Comparison of ENCODE assay signal across 19 cellular contexts in genomic region chr10:78305311-78305710, GRCh38.
A peak's percentile ranks its signal among the peaks of the same experiment; 100 is the strongest.
DNase-seq lines count a peak whose midpoint lies in the region; TF ChIP-seq lines count a peak whose summit lies in the region.
"Had no signal": no experiment of that assay in that cellular context is flagged by ENCODE, and none has a peak within 500 bp of the region (broad histone marks: within the 10 kb centered on the region; RNA-seq: fewer than 3 reads in every experiment).

No MANE protein-coding gene starts in this region.

- intact Hi-C loops in activated CD4-positive, alpha-beta memory T cell treated with anti-CD3 and anti-CD28 coated beads for 36 hours (cut with micrococcal nuclease) = loop anchor here (10.0 kb wide), 2 partner anchors 349 to 1019 kb away; no protein-coding TSS in a partner anchor
- intact Hi-C loops in esophagus muscularis mucosa (cut with DNase I) = loop anchor here (5.0 to 10.0 kb wide), 3 partner anchors 261 to 759 kb away; partner anchors contain the start of gene ZMIZ1
- intact Hi-C loops in spleen (cut with DNase I; ENCODE audit: low total_unique reads) = no loop called here

- H3K27ac ChIP-seq in esophagus muscularis mucosa (replicated peaks in 1 of 4) = no peak overlapping the region
- H3K27ac ChIP-seq in spleen = no peak overlapping the region
- no peak overlapping the region for H3K27ac ChIP-seq in endodermal cell (ENCODE audit: low read depth, low read length)
- no peak overlapping the region for H3K27ac ChIP-seq in WERI-Rb-1
- H3K27ac ChIP-seq: RWPE1 had no signal

- H3K36me3 ChIP-seq in esophagus muscularis mucosa (no peaks in the 10 kb centered on the region), spleen (no peaks in the 10 kb centered on the region), endodermal cell (ENCODE audit: control insufficient read depth, insufficient read depth, low read length) (no peaks in the 10 kb centered on the region), WERI-Rb-1 (0 out of 2 replicates have a peak, but pooled peaks cover under 1% of the 10 kb centered on the region)
- H3K36me3 ChIP-seq: BE2C had no signal

- TF ChIP-seq CTCF in esophagus muscularis mucosa (IDR thresholded peaks at IDR 0.05) (no peak), spleen (IDR thresholded peaks at IDR 0.05 in 8 of 11, conservative IDR thresholded peaks at IDR 0.05 in 3 of 11) (no peak), endodermal cell (conservative IDR thresholded peaks at IDR 0.05) (no peak), WERI-Rb-1 (IDR thresholded peaks at IDR 0.05; ENCODE audit: low read depth, low read length) (no peak)

- peaks cover 23% of the 10 kb centered on the region for H3K27me3 Mint-ChIP-seq in activated CD4-positive, alpha-beta memory T cell treated with anti-CD3 and anti-CD28 coated beads, Interleukin-2, amount 10 ng/mL, durations not matched to agents 7 days and 5 days
- H3K27me3 Mint-ChIP-seq in activated CD4-positive, alpha-beta memory T cell treated with anti-CD3 and anti-CD28 coated beads for 36 hours = no peaks in the 10 kb centered on the region
- H3K27me3 Mint-ChIP-seq in IgD-negative memory B cell (peaks cover 4% of the 10 kb centered on the region), endodermal cell (ENCODE audit: insufficient read depth) (peaks cover 20% of the 10 kb centered on the region)

- peaks cover 11 to 37% (median 27%) of the 10 kb centered on the region in 4 donors for H3K4me1 ChIP-seq in esophagus muscularis mucosa
- peaks cover 7 to 32% (median 21%) of the 10 kb centered on the region in 6 donors for H3K4me1 ChIP-seq in spleen
- H3K4me1 ChIP-seq in endodermal cell (ENCODE audit: control insufficient read depth, insufficient read depth, low read length) = no peaks in the 10 kb centered on the region

- TF ChIP-seq EP300 in esophagus muscularis mucosa (IDR thresholded peaks at IDR 0.05) = no peak

- peaks cover 2% of the 10 kb centered on the region for H3K9me3 Mint-ChIP-seq in activated CD4-positive, alpha-beta memory T cell treated with anti-CD3 and anti-CD28 coated beads, Interleukin-2, amount 10 ng/mL, durations not matched to agents 7 days and 5 days
- H3K9me3 Mint-ChIP-seq in activated CD4-positive, alpha-beta memory T cell treated with anti-CD3 and anti-CD28 coated beads for 36 hours = no peaks in the 10 kb centered on the region
- H3K9me3 Mint-ChIP-seq in IgD-negative memory B cell (no peaks in the 10 kb centered on the region), endodermal cell (peaks cover 2% of the 10 kb centered on the region)
- H3K9me3 Mint-ChIP-seq: CD8-positive, alpha-beta memory T cell had no signal

- H3K9ac ChIP-seq in endodermal cell (ENCODE audit: extremely low read depth, low read length, poor library complexity, severe bottlenecking) = no peak overlapping the region

- no peak for TF ChIP-seq POLR2A in esophagus muscularis mucosa (IDR thresholded peaks at IDR 0.05; ENCODE audit: low read depth)
- TF ChIP-seq POLR2A in spleen (IDR thresholded peaks at IDR 0.05) = no peak

- peak; percentile 9 for DNase-seq in activated CD4-positive, alpha-beta memory T cell treated with anti-CD3 and anti-CD28 coated beads, Interleukin-2, amount 10 ng/mL, durations not matched to agents 7 days and 5 days
- DNase-seq in activated CD4-positive, alpha-beta memory T cell treated with anti-CD3 and anti-CD28 coated beads for 36 hours = no peak
- peak; percentile 91 for DNase-seq in esophagus muscularis mucosa (ENCODE audit: extremely low spot score)
- DNase-seq in spleen = peak; percentile 63
- no peak for DNase-seq in endodermal cell
- no peak for DNase-seq in activated CD4-positive, alpha-beta T cell treated with anti-CD3 and anti-CD28 coated beads, Interleukin-2, amount 50 U/mL, for 48 hours
- no peak for DNase-seq in WERI-Rb-1
- DNase-seq: 8988T; BE2C; CD8-positive, alpha-beta memory T cell; DND-41; NCI-H187 treated with DMSO at 0.1 percent for 48 hours; NCI-H2171; NCI-H446; PC-3 had no signal

- H3K4me3 ChIP-seq in esophagus muscularis mucosa (no peak overlapping the region), spleen (no peak overlapping the region), endodermal cell (ENCODE audit: low read length) (no peak overlapping the region), WERI-Rb-1 (ENCODE audit: low read depth, low read length) (no peak overlapping the region)
- H3K4me3 ChIP-seq: GM12878, K562 had no signal

- WGBS in esophagus muscularis mucosa = 94% methylated on average over 3 of the region's 3 CpGs
- 85 to 94% (median 87%) methylated on average over 3 of the region's 3 CpGs for WGBS in spleen, 5 donors
- 91 to 100% methylated on average over 2 to 3 of the region's 3 CpGs for WGBS in endodermal cell (ENCODE audit: insufficient coverage in 1 of 2, insufficient read length in 1 of 2), 2 experiments

- H3K36me3 Mint-ChIP-seq in activated CD4-positive, alpha-beta memory T cell treated with anti-CD3 and anti-CD28 coated beads, Interleukin-2, amount 10 ng/mL, durations not matched to agents 7 days and 5 days (ENCODE audit: low read depth) = no peaks in the 10 kb centered on the region
- no peaks in the 10 kb centered on the region for H3K36me3 Mint-ChIP-seq in activated CD4-positive, alpha-beta memory T cell treated with anti-CD3 and anti-CD28 coated beads for 36 hours
- no peaks in the 10 kb centered on the region for H3K36me3 Mint-ChIP-seq in IgD-negative memory B cell
- H3K36me3 Mint-ChIP-seq in endodermal cell (ENCODE audit: low read depth) = no peaks in the 10 kb centered on the region

- CTCF ChIA-PET in activated CD4-positive, alpha-beta memory T cell treated with anti-CD3 and anti-CD28 coated beads, Interleukin-2, amount 10 ng/mL, durations not matched to agents 7 days and 5 days (lab: Charles Lee) = no interaction called here
- CTCF ChIA-PET in activated CD4-positive, alpha-beta memory T cell treated with anti-CD3 and anti-CD28 coated beads for 36 hours (lab: Charles Lee) = interaction anchor here (1.0 to 1.4 kb wide), 3 partner anchors 8 to 14 kb away, joined by 3 to 4 read pairs (median 3); no protein-coding TSS in a partner anchor

- no peak overlapping the region for H3K4me3 Mint-ChIP-seq in activated CD4-positive, alpha-beta memory T cell treated with anti-CD3 and anti-CD28 coated beads, Interleukin-2, amount 10 ng/mL, durations not matched to agents 7 days and 5 days
- no peak overlapping the region for H3K4me3 Mint-ChIP-seq in activated CD4-positive, alpha-beta memory T cell treated with anti-CD3 and anti-CD28 coated beads for 36 hours
- H3K4me3 Mint-ChIP-seq in IgD-negative memory B cell = peak overlapping the region in 1 of 4 donors; percentile 16
- H3K4me3 Mint-ChIP-seq in endodermal cell = no peak overlapping the region

- H3K27me3 ChIP-seq in esophagus muscularis mucosa (no peaks in the 10 kb centered on the region), spleen (replicated peaks in 1 of 7) (no peaks in the 10 kb centered on the region), endodermal cell (ENCODE audit: control insufficient read depth, insufficient read depth, low read length, poor library complexity, severe bottlenecking) (peaks cover 3% of the 10 kb centered on the region), WERI-Rb-1 (ENCODE audit: insufficient read depth, low read depth, severe bottlenecking) (no peaks in the 10 kb centered on the region)
- H3K27me3 ChIP-seq: BE2C had no signal

- H3K9me3 ChIP-seq in esophagus muscularis mucosa = no peaks in the 10 kb centered on the region
- H3K9me3 ChIP-seq in spleen = peaks cover 0 to 3% (median 0%) of the 10 kb centered on the region in 8 donors
- H3K9me3 ChIP-seq in endodermal cell (ENCODE audit: control insufficient read depth, low read length) = no peaks in the 10 kb centered on the region
- no peaks in the 10 kb centered on the region for H3K9me3 ChIP-seq in WERI-Rb-1 (ENCODE audit: severe bottlenecking)
- H3K9me3 ChIP-seq: BE2C had no signal

- no peak overlapping the region for H3K27ac Mint-ChIP-seq in activated CD4-positive, alpha-beta memory T cell treated with anti-CD3 and anti-CD28 coated beads, Interleukin-2, amount 10 ng/mL, durations not matched to agents 7 days and 5 days
- H3K27ac Mint-ChIP-seq in activated CD4-positive, alpha-beta memory T cell treated with anti-CD3 and anti-CD28 coated beads for 36 hours = no peak overlapping the region
- H3K27ac Mint-ChIP-seq in IgD-negative memory B cell (peak overlapping the region in 2 of 3 donors; percentile 7 to 25), endodermal cell (no peak overlapping the region)

- POLR2A ChIA-PET in activated CD4-positive, alpha-beta memory T cell treated with anti-CD3 and anti-CD28 coated beads, Interleukin-2, amount 10 ng/mL, durations not matched to agents 7 days and 5 days (lab: Charles Lee) = no interaction called here
- POLR2A ChIA-PET in activated CD4-positive, alpha-beta memory T cell treated with anti-CD3 and anti-CD28 coated beads for 36 hours (lab: Charles Lee) = no interaction called here

- H3K4me1 Mint-ChIP-seq in activated CD4-positive, alpha-beta memory T cell treated with anti-CD3 and anti-CD28 coated beads, Interleukin-2, amount 10 ng/mL, durations not matched to agents 7 days and 5 days = peaks cover 18% of the 10 kb centered on the region
- H3K4me1 Mint-ChIP-seq in activated CD4-positive, alpha-beta memory T cell treated with anti-CD3 and anti-CD28 coated beads for 36 hours (ENCODE audit: low read depth) = peaks cover 11% of the 10 kb centered on the region
- peaks cover 8 to 22% (median 12%) of the 10 kb centered on the region in 3 donors for H3K4me1 Mint-ChIP-seq in IgD-negative memory B cell
- H3K4me1 Mint-ChIP-seq in endodermal cell = peaks cover 10% of the 10 kb centered on the region

Comparison
In these comparisons a context has a peak if more than half of its experiments do, and no peak if none do; other contexts are left out.
1. DNase-seq: peak in activated CD4-positive, alpha-beta memory T cell treated with anti-CD3 and anti-CD28 coated beads, Interleukin-2, amount 10 ng/mL, durations not matched to agents 7 days and 5 days (single experiment), esophagus muscularis mucosa (single experiment) and spleen (single experiment); none in activated CD4-positive, alpha-beta memory T cell treated with anti-CD3 and anti-CD28 coated beads for 36 hours (single experiment), endodermal cell (single experiment), activated CD4-positive, alpha-beta T cell treated with anti-CD3 and anti-CD28 coated beads, Interleukin-2, amount 50 U/mL, for 48 hours (0 of 2) and WERI-Rb-1 (single experiment).
2. H3K27ac Mint-ChIP-seq: peak in IgD-negative memory B cell (2 of 3); none in activated CD4-positive, alpha-beta memory T cell treated with anti-CD3 and anti-CD28 coated beads, Interleukin-2, amount 10 ng/mL, durations not matched to agents 7 days and 5 days (single experiment), activated CD4-positive, alpha-beta memory T cell treated with anti-CD3 and anti-CD28 coated beads for 36 hours (single experiment) and endodermal cell (single experiment).